Comparison of ENCODE assay signal across 3 cellular contexts in genomic region chr2:41576423-41576822, GRCh38.
TF ChIP-seq lines count a peak whose summit lies in the region.

No MANE protein-coding gene starts in this region.

TF ChIP-seq in A549, 52 proteins besides CTCF, POLR2A, EP300 and RAD21 (continued from another document):
- no peak for TF ChIP-seq JUN (IDR thresholded peaks at IDR 0.05)
- no peak for TF ChIP-seq CHD2 (IDR thresholded peaks at IDR 0.05; ENCODE audit: low read length, partially characterized antibody)
- no peak for TF ChIP-seq ESRRA (IDR thresholded peaks at IDR 0.05; ENCODE audit: borderline replicate concordance, low read length)
- TF ChIP-seq JUNB (IDR thresholded peaks at IDR 0.05), result no peak
- TF ChIP-seq CEBPB (IDR thresholded peaks at IDR 0.05), result no peak
- TF ChIP-seq POLR2AphosphoS2 (conservative IDR thresholded peaks at IDR 0.05; ENCODE audit: low read length), result no peak
- TF ChIP-seq, protein P1, sequence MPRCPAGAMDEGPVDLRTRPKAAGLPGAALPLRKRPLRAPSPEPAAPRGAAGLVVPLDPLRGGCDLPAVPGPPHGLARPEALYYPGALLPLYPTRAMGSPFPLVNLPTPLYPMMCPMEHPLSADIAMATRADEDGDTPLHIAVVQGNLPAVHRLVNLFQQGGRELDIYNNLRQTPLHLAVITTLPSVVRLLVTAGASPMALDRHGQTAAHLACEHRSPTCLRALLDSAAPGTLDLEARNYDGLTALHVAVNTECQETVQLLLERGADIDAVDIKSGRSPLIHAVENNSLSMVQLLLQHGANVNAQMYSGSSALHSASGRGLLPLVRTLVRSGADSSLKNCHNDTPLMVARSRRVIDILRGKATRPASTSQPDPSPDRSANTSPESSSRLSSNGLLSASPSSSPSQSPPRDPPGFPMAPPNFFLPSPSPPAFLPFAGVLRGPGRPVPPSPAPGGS (IDR thresholded peaks at IDR 0.05), result no peak
- no peak for TF ChIP-seq ELK1 (IDR thresholded peaks at IDR 0.05; ENCODE audit: low read depth, low read length)
- no peak for TF ChIP-seq FOXS1 (CRISPR knock-in tag; IDR thresholded peaks at IDR 0.05)
- TF ChIP-seq TP53 (CRISPR knock-in tag; IDR thresholded peaks at IDR 0.05), result no peak
- TF ChIP-seq EHMT2 (IDR thresholded peaks at IDR 0.05; ENCODE audit: low read depth), result no peak
TF ChIP-seq in A549: peak in this region for 0.

TF ChIP-seq in SK-N-SH, 30 proteins besides CTCF, POLR2A, EP300 and RAD21 (continued from another document):
- TF ChIP-seq ELF1 (IDR thresholded peaks at IDR 0.05) (no peak), TCF12 (IDR thresholded peaks at IDR 0.05) (peak; percentile 18; the same call in 1 of the 2 replicates), ZBTB33 (IDR thresholded peaks at IDR 0.05; ENCODE audit: borderline replicate concordance, low read depth) (no peak), FOSL2 (IDR thresholded peaks at IDR 0.05; ENCODE audit: borderline replicate concordance, low read depth) (no peak), RCOR1 (IDR thresholded peaks at IDR 0.05; ENCODE audit: low read length) (peak; percentile 78), TAF1 (IDR thresholded peaks at IDR 0.05; ENCODE audit: borderline replicate concordance, low read depth, low read length) (no peak), RFX5 (IDR thresholded peaks at IDR 0.05; ENCODE audit: low read length) (no peak), IRF3 (IDR thresholded peaks at IDR 0.05; ENCODE audit: low read depth, low read length) (no peak), NFIC (IDR thresholded peaks at IDR 0.05; ENCODE audit: borderline replicate concordance) (no peak), POLR2AphosphoS5 (IDR thresholded peaks at IDR 0.05; ENCODE audit: low read depth, low read length) (no peak), MEF2A (IDR thresholded peaks at IDR 0.05; ENCODE audit: borderline replicate concordance, low read depth) (no peak), FOXM1 (IDR thresholded peaks at IDR 0.05; ENCODE audit: low read depth) (no peak), GATA2 (CRISPR knock-in tag; IDR thresholded peaks at IDR 0.05) (peak; percentile 97), JUND (IDR thresholded peaks at IDR 0.05) (no peak)

TF ChIP-seq in SK-N-SH treated with all-trans-retinoic acid at 6 μM for 48 hours, 23 proteins besides CTCF, POLR2A, EP300 and RAD21:
- TF ChIP-seq TSHZ2 (CRISPR knock-in tag; IDR thresholded peaks at IDR 0.05), result peak; percentile 78
- TF ChIP-seq ISL1 (CRISPR knock-in tag; IDR thresholded peaks at IDR 0.05), result peak; percentile 66
- peak; percentile 64; the same call in 1 of the 2 replicates for TF ChIP-seq TCF4 (CRISPR knock-in tag; IDR thresholded peaks at IDR 0.05; ENCODE audit: borderline replicate concordance)
- TF ChIP-seq GLIS3 (CRISPR knock-in tag; IDR thresholded peaks at IDR 0.05), result 0 out of 2 replicates have a peak, but pooled peaks have one; percentile 19
- TF ChIP-seq ZNF565 (CRISPR knock-in tag; conservative IDR thresholded peaks at IDR 0.05; ENCODE audit: low read depth), result no peak
TF ChIP-seq in SK-N-SH treated with all-trans-retinoic acid at 6 μM for 48 hours: peak in this region for 4.
